ENCODE assay signal across 1 cellular context in genomic region chr9:122922713-122923112, GRCh38.
TF ChIP-seq lines count a peak whose summit lies in the region.

No MANE protein-coding gene starts in this region.

TF ChIP-seq in H1, 55 proteins besides CTCF, POLR2A, EP300 and RAD21:
- no peak for TF ChIP-seq RFX5 (IDR thresholded peaks at IDR 0.05; ENCODE audit: borderline replicate concordance, low read depth, low read length)
- TF ChIP-seq TEAD4 (IDR thresholded peaks at IDR 0.05; ENCODE audit: low read depth, low read length) = no peak
- TF ChIP-seq KDM5A (IDR thresholded peaks at IDR 0.05; ENCODE audit: low read length) = no peak
- no peak for TF ChIP-seq JUN (IDR thresholded peaks at IDR 0.05; ENCODE audit: low read depth, low read length)
- no peak for TF ChIP-seq SIX5 (IDR thresholded peaks at IDR 0.05; ENCODE audit: low read depth, low read length)
- no peak for TF ChIP-seq EGR1 (IDR thresholded peaks at IDR 0.05; ENCODE audit: borderline replicate concordance, low read depth, low read length)
- no peak for TF ChIP-seq POLR2AphosphoS5 (IDR thresholded peaks at IDR 0.05; ENCODE audit: low read depth, low read length)
- no peak for TF ChIP-seq GABPA (IDR thresholded peaks at IDR 0.05; ENCODE audit: borderline replicate concordance, insufficient read depth, low read length)
- no peak for TF ChIP-seq CEBPB (IDR thresholded peaks at IDR 0.05; ENCODE audit: low read depth, low read length)
- TF ChIP-seq TAF1 (IDR thresholded peaks at IDR 0.05; ENCODE audit: low read depth, low read length) = no peak
- TF ChIP-seq E2F6 (IDR thresholded peaks at IDR 0.05) = no peak
- TF ChIP-seq BACH1 (IDR thresholded peaks at IDR 0.05; ENCODE audit: low read length) = no peak
- no peak for TF ChIP-seq CBX8 (IDR thresholded peaks at IDR 0.05; ENCODE audit: borderline replicate concordance, low read depth, low read length)
- no peak for TF ChIP-seq EZH2 (IDR thresholded peaks at IDR 0.05; ENCODE audit: low read depth, low read length, severe bottlenecking)
